ENCODE assay signal across 32 cellular contexts in genomic region chr21:42022906-42023305, GRCh38. TPM values are rescaled to one million over a fixed set of nuclear protein-coding genes. Genes with fewer than 3 reads are reported as not detected.
"Had no signal": no experiment of that assay in that cellular context is flagged by ENCODE, and none has a peak within 500 bp of the region (broad histone marks: within the 10 kb centered on the region; RNA-seq: fewer than 3 reads in every experiment).

No MANE protein-coding gene starts in this region.

- H3K36me3 Mint-ChIP-seq: naive thymus-derived CD4-positive, alpha-beta T cell; natural killer cell; stimulated activated memory B cell treated with anti-CD40 and anti-IgM and Interleukin-4, amounts not matched to agents 10 μg/mL and 1 μg/mL and 100 μg/mL, for 72 hours had no signal

- H3K27ac ChIP-seq: pancreas, prostate gland, right lobe of liver, skin epidermis, spleen, stomach, thoracic aorta, thyroid gland, tibial nerve, upper lobe of left lung, vagina had no signal

- H3K36me3 ChIP-seq: pancreas, prostate gland, right lobe of liver, spleen, stomach, thoracic aorta, thyroid gland, tibial nerve, upper lobe of left lung, vagina had no signal

- H3K27me3 Mint-ChIP-seq: stimulated activated naive CD8-positive, alpha-beta T cell treated with anti-CD3 and anti-CD28 coated beads, Interleukin-15, Interleukin-2, amounts not matched to agents 100 ng/mL and 50 ng/mL, for 24 hours had no signal

- DNase-seq: naive thymus-derived CD4-positive, alpha-beta T cell; natural killer cell; right cardiac atrium; spleen; stimulated activated CD4-positive, alpha-beta T cell treated with anti-CD3 and anti-CD28 coated beads, Interleukin-12 subunit alpha, Interleukin-12 subunit beta, amount 100 ng/mL, for 4 hours; stimulated activated CD4-positive, alpha-beta T cell treated with anti-CD3 and anti-CD28 coated beads, Interleukin-1b, Interleukin-23, amount 100 ng/mL, for 48 hours; stimulated activated CD4-positive, alpha-beta T cell treated with anti-CD3 and anti-CD28 coated beads, Interleukin-4, amount 100 ng/mL, for 1 hour; stimulated activated CD4-positive, alpha-beta T cell treated with anti-CD3 and anti-CD28 coated beads, Interleukin-4, amount 100 ng/mL, for 4 hours; stimulated activated CD8-positive, alpha-beta memory T cell treated with anti-CD3 and anti-CD28 coated beads, Interleukin-4, amount 100 ng/mL, for 48 hours; stimulated activated naive CD4-positive, alpha-beta T cell treated with Interleukin-2 at 50 U/mL for 16 hours; stomach; thyroid gland; trophoblast cell had no signal

- H3K9me3 ChIP-seq: pancreas, prostate gland, right lobe of liver, spleen, stomach, thoracic aorta, thyroid gland, tibial nerve, upper lobe of left lung, vagina had no signal

- H3K4me2 ChIP-seq: smooth muscle cell had no signal

- H3K4me3 ChIP-seq: pancreas, prostate gland, right lobe of liver, skin epidermis, smooth muscle cell, spleen, stomach, thoracic aorta, thyroid gland, tibial nerve, upper lobe of left lung, vagina had no signal

- ATAC-seq: naive thymus-derived CD4-positive, alpha-beta T cell; natural killer cell; right cardiac atrium; right lobe of liver; stimulated activated memory B cell treated with anti-CD40 and anti-IgM and Interleukin-4, amounts not matched to agents 10 μg/mL and 1 μg/mL and 100 μg/mL, for 72 hours had no signal

- H3K27ac Mint-ChIP-seq: naive thymus-derived CD4-positive, alpha-beta T cell; natural killer cell; nephron; stimulated activated memory B cell treated with anti-CD40 and anti-IgM and Interleukin-4, amounts not matched to agents 10 μg/mL and 1 μg/mL and 100 μg/mL, for 72 hours; stimulated activated naive CD8-positive, alpha-beta T cell treated with anti-CD3 and anti-CD28 coated beads, Interleukin-15, Interleukin-2, amounts not matched to agents 100 ng/mL and 50 ng/mL, for 24 hours had no signal

- H3K27me3 ChIP-seq: pancreas, right lobe of liver, thyroid gland, upper lobe of left lung, vagina had no signal

- H3K9me3 Mint-ChIP-seq: naive thymus-derived CD4-positive, alpha-beta T cell; natural killer cell; nephron; neural crest cell; stimulated activated memory B cell treated with anti-CD40 and anti-IgM and Interleukin-4, amounts not matched to agents 10 μg/mL and 1 μg/mL and 100 μg/mL, for 72 hours; stimulated activated naive CD8-positive, alpha-beta T cell treated with anti-CD3 and anti-CD28 coated beads, Interleukin-15, Interleukin-2, amounts not matched to agents 100 ng/mL and 50 ng/mL, for 24 hours had no signal

- H3K4me1 ChIP-seq: pancreas, prostate gland, right lobe of liver, stomach, thyroid gland, tibial nerve had no signal

- H3K4me3 Mint-ChIP-seq: naive thymus-derived CD4-positive, alpha-beta T cell; natural killer cell; nephron; neural crest cell; stimulated activated memory B cell treated with anti-CD40 and anti-IgM and Interleukin-4, amounts not matched to agents 10 μg/mL and 1 μg/mL and 100 μg/mL, for 72 hours; stimulated activated naive CD8-positive, alpha-beta T cell treated with anti-CD3 and anti-CD28 coated beads, Interleukin-15, Interleukin-2, amounts not matched to agents 100 ng/mL and 50 ng/mL, for 24 hours had no signal

RNA-seq across cellular contexts. Expression of gene UMODL1, which starts 48.2 kb away (rescaled TPM):
- total RNA-seq: neural crest cell, omental fat pad, osteocyte, posterior vena cava, pulmonary artery endothelial cell, right cardiac atrium, smooth muscle cell, temporal lobe, thyroid gland, tibial nerve, ureter, vagina had no signal
- polyA plus RNA-seq: right cardiac atrium, stomach had no signal
